ENCODE assay signal across 9 cellular contexts in the genomic region with DNA sequence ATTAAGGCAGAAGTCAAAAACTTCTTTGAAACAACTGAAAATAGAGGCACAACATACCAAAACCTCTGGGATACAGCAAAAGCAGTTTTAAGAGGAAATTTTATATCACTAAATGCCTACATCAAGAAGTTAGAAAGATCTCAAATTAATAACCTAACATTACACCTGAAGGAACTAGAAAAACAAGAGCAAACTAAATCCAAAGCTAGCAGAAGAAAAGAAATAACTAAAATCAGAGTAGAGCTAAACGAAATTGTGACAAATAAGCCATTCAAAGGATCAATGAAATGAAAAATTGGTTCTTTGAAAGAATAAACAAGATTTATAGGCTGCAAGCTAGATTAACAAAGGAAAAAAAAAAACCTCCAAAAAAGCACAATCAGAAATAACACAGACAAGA. TPM values are rescaled to one million over a fixed set of nuclear protein-coding genes. Genes with fewer than 3 reads are reported as not detected.
"Had no signal": no experiment of that assay in that cellular context is flagged by ENCODE, and none has a peak within 500 bp of the region (broad histone marks: within the 10 kb centered on the region; RNA-seq: fewer than 3 reads in every experiment).

No MANE protein-coding gene starts in this region.

- H3K27ac ChIP-seq: HL-60, KMS-11 had no signal

- FAIRE-seq: HepG2, HTR-8/SVneo, K562 had no signal

- H3K4me3 ChIP-seq: K562 had no signal

- H3K4me2 ChIP-seq: KMS-11 had no signal

- DNase-seq: IMR-90, KBM-7, KG1 had no signal

- ATAC-seq: HepG2, K562 had no signal

RNA-seq across cellular contexts. Expression of gene GPR42, which starts 2.5 kb away (rescaled TPM):
- polyA plus RNA-seq: HepG2, IgD-negative memory B cell, IMR-90, K562 had no signal

RNA-seq across cellular contexts. Expression of gene FFAR3, which starts 10.1 kb away (rescaled TPM):
- polyA plus RNA-seq: HepG2, IgD-negative memory B cell, IMR-90, K562 had no signal

RNA-seq across cellular contexts. Expression of gene FFAR1, which starts 20.7 kb away (rescaled TPM):
- polyA plus RNA-seq: HepG2, IMR-90, K562 had no signal
